In genomic region chr1:162918111-162918754, GRCh38 we compare ENCODE assay signal across 26 cellular contexts. TPM values are rescaled to one million over a fixed set of nuclear protein-coding genes. Genes with fewer than 3 reads are reported as not detected.
"Had no signal": no experiment of that assay in that cellular context is flagged by ENCODE, and none has a peak within 500 bp of the region (broad histone marks: within the 10 kb centered on the region; RNA-seq: fewer than 3 reads in every experiment).

No MANE protein-coding gene starts in this region.

- H3K9me3 Mint-ChIP-seq: activated CD4-positive, alpha-beta memory T cell treated with anti-CD3 and anti-CD28 coated beads, Interleukin-2, amount 10 ng/mL, durations not matched to agents 7 days and 5 days had no signal

- H3K4me1 ChIP-seq: body of pancreas, heart right ventricle, parathyroid adenoma, transverse colon, vagina had no signal

- H3K36me3 Mint-ChIP-seq: naive B cell, WTC11 had no signal

- ATAC-seq: activated naive CD4-positive, alpha-beta T cell treated with anti-CD3 and anti-CD28 coated beads, Interleukin-2, amount 50 U/mL, for 72 hours; body of pancreas; gastrocnemius medialis; heart right ventricle; left colon; WTC11 had no signal

- H3K27ac Mint-ChIP-seq: activated CD4-positive, alpha-beta memory T cell treated with anti-CD3 and anti-CD28 coated beads, Interleukin-2, amount 10 ng/mL, durations not matched to agents 7 days and 5 days; activated naive CD4-positive, alpha-beta T cell treated with anti-CD3 and anti-CD28 coated beads, Interleukin-2, amount 50 U/mL, for 72 hours; activated T-cell treated with anti-CD3 and anti-CD28 coated beads, Interleukin-2, amount 50 U/mL, for 24 hours; endodermal cell; naive B cell; WTC11 had no signal

- H3K9me3 ChIP-seq: body of pancreas, gastrocnemius medialis, neutrophil, vagina had no signal

- H3K4me1 Mint-ChIP-seq: activated CD4-positive, alpha-beta memory T cell treated with anti-CD3 and anti-CD28 coated beads, Interleukin-2, amount 10 ng/mL, durations not matched to agents 7 days and 5 days; naive B cell had no signal

- H3K4me3 ChIP-seq: body of pancreas, gastrocnemius medialis, heart right ventricle, skin epidermis, transverse colon, vagina had no signal

- H3K27me3 ChIP-seq: body of pancreas, gastrocnemius medialis, heart right ventricle, transverse colon, vagina had no signal

- H3K27ac ChIP-seq: body of pancreas, gastrocnemius medialis, heart right ventricle, neutrophil, parathyroid adenoma, skin epidermis, transverse colon, vagina had no signal

- H3K36me3 ChIP-seq: gastrocnemius medialis, heart right ventricle, neutrophil, transverse colon, vagina had no signal

- DNase-seq: activated CD4-positive, alpha-beta memory T cell treated with anti-CD3 and anti-CD28 coated beads, Interleukin-2, amount 10 ng/mL, durations not matched to agents 7 days and 5 days; activated CD4-positive, alpha-beta T cell treated with anti-CD3 and anti-CD28 coated beads for 4 hours; activated effector memory CD4-positive, alpha-beta T cell treated with Interleukin-2 at 50 U/mL for 16 hours; activated T-cell treated with anti-CD3 and anti-CD28 coated beads, Interleukin-2, amount 50 U/mL, for 24 hours; amniotic stem cell; body of pancreas; cerebellar nuclear complex; endodermal cell; gastrocnemius medialis; heart right ventricle; left colon; naive B cell; stimulated activated CD4-positive, alpha-beta T cell treated with anti-CD3 and anti-CD28 coated beads, Interleukin-4, amount 100 ng/mL, for 4 hours; stimulated activated CD8-positive, alpha-beta memory T cell treated with anti-CD3 and anti-CD28 coated beads, Interleukin-4, amount 100 ng/mL, for 48 hours; stimulated activated naive CD4-positive, alpha-beta T cell treated with Interleukin-2 at 50 U/mL for 16 hours; T-helper 2 cell; transverse colon had no signal

- H3K4me3 Mint-ChIP-seq: activated CD4-positive, alpha-beta memory T cell treated with anti-CD3 and anti-CD28 coated beads, Interleukin-2, amount 10 ng/mL, durations not matched to agents 7 days and 5 days; activated T-cell treated with anti-CD3 and anti-CD28 coated beads, Interleukin-2, amount 50 U/mL, for 24 hours; endodermal cell; naive B cell; WTC11 had no signal

RNA-seq across cellular contexts. Expression of gene CCDC190, which starts 57.3 kb away (rescaled TPM):
- total RNA-seq: activated CD4-positive, alpha-beta memory T cell treated with anti-CD3 and anti-CD28 coated beads, Interleukin-2, amount 10 ng/mL, durations not matched to agents 7 days and 5 days; activated naive CD4-positive, alpha-beta T cell treated with anti-CD3 and anti-CD28 coated beads, Interleukin-2, amount 50 U/mL, for 72 hours; body of pancreas; dermis microvascular lymphatic vessel endothelial cell; endodermal cell; epithelial cell of proximal tubule; gastrocnemius medialis; left colon; mononuclear cell; transverse colon; vagina; WTC11 had no signal
